1 cellular context compared by ENCODE assay signal in genomic region chr1:7595338-7595737, GRCh38.
A peak's percentile ranks its signal among the peaks of the same experiment; 100 is the strongest.
TF ChIP-seq lines count a peak whose summit lies in the region.

No MANE protein-coding gene starts in this region.

TF ChIP-seq in HCT116, 20 proteins besides CTCF, POLR2A, EP300 and RAD21 (continued from another document):
- TF ChIP-seq, protein P1, sequence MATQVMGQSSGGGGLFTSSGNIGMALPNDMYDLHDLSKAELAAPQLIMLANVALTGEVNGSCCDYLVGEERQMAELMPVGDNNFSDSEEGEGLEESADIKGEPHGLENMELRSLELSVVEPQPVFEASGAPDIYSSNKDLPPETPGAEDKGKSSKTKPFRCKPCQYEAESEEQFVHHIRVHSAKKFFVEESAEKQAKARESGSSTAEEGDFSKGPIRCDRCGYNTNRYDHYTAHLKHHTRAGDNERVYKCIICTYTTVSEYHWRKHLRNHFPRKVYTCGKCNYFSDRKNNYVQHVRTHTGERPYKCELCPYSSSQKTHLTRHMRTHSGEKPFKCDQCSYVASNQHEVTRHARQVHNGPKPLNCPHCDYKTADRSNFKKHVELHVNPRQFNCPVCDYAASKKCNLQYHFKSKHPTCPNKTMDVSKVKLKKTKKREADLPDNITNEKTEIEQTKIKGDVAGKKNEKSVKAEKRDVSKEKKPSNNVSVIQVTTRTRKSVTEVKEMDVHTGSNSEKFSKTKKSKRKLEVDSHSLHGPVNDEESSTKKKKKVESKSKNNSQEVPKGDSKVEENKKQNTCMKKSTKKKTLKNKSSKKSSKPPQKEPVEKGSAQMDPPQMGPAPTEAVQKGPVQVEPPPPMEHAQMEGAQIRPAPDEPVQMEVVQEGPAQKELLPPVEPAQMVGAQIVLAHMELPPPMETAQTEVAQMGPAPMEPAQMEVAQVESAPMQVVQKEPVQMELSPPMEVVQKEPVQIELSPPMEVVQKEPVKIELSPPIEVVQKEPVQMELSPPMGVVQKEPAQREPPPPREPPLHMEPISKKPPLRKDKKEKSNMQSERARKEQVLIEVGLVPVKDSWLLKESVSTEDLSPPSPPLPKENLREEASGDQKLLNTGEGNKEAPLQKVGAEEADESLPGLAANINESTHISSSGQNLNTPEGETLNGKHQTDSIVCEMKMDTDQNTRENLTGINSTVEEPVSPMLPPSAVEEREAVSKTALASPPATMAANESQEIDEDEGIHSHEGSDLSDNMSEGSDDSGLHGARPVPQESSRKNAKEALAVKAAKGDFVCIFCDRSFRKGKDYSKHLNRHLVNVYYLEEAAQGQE (IDR thresholded peaks at IDR 0.05; ENCODE audit: low read depth): peak; percentile 29; the same call in 1 of the 2 replicates
TF ChIP-seq in HCT116: peak in this region for 1.
